ENCODE assay signal across 1 cellular context in the genomic region with DNA sequence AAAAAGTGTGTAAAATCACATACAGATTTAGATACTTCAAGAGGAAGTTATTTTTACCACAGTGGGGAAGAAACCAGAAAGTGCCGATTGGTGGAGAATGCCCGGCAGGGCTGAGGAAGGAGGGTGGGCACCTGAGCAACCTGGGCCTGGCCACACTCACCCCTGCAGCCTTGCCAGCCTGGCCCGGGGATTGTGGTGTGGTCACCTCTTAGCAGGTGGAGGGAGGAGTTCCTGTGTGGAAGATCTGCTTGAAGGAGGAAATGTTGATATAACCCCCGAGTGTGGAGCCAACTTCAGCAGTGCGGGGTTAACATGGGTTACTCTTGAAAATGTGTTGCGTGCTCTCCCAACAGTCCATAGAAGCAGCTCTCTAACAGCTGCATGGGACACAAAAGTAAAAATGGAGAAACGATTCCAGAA.
A peak's percentile ranks its signal among the peaks of the same experiment; 100 is the strongest.
TF ChIP-seq lines count a peak whose summit lies in the region.

No MANE protein-coding gene starts in this region.

TF ChIP-seq in GM12878, 131 proteins besides CTCF, POLR2A, EP300 and RAD21:
- TF ChIP-seq SUPT20H (IDR thresholded peaks at IDR 0.05; ENCODE audit: borderline replicate concordance, control insufficient read depth, low read depth, low read length), result no peak
- TF ChIP-seq SPI1 (IDR thresholded peaks at IDR 0.05; ENCODE audit: borderline replicate concordance, insufficient read depth, low read depth, low read length), result 0 out of 2 replicates have a peak, but pooled peaks have one; percentile 8
- TF ChIP-seq, protein P1, sequence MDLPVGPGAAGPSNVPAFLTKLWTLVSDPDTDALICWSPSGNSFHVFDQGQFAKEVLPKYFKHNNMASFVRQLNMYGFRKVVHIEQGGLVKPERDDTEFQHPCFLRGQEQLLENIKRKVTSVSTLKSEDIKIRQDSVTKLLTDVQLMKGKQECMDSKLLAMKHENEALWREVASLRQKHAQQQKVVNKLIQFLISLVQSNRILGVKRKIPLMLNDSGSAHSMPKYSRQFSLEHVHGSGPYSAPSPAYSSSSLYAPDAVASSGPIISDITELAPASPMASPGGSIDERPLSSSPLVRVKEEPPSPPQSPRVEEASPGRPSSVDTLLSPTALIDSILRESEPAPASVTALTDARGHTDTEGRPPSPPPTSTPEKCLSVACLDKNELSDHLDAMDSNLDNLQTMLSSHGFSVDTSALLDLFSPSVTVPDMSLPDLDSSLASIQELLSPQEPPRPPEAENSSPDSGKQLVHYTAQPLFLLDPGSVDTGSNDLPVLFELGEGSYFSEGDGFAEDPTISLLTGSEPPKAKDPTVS (IDR thresholded peaks at IDR 0.05; ENCODE audit: low read depth, low read length), result no peak
- 0 out of 2 replicates have a peak, but pooled peaks have one; percentile 9 for TF ChIP-seq EED (IDR thresholded peaks at IDR 0.05; ENCODE audit: low read depth)
- 0 out of 2 replicates have a peak, but pooled peaks have one; percentile 15 for TF ChIP-seq MEF2A (IDR thresholded peaks at IDR 0.05; ENCODE audit: insufficient read depth, low read depth, low read length)
- TF ChIP-seq BCL11A (IDR thresholded peaks at IDR 0.05; ENCODE audit: low read depth, low read length), result no peak
- TF ChIP-seq FOS (IDR thresholded peaks at IDR 0.05; ENCODE audit: borderline replicate concordance, extremely low read depth, insufficient read length), result no peak
- TF ChIP-seq LARP7 (IDR thresholded peaks at IDR 0.05), result no peak
- 0 out of 2 replicates have a peak, but pooled peaks have one; percentile 0 for TF ChIP-seq RELB (IDR thresholded peaks at IDR 0.05; ENCODE audit: low read depth)
- no peak for TF ChIP-seq TCF3 (IDR thresholded peaks at IDR 0.05; ENCODE audit: borderline replicate concordance, insufficient read depth, low read depth, low read length)
- TF ChIP-seq STAT3 (IDR thresholded peaks at IDR 0.05; ENCODE audit: low read depth, low read length), result no peak
- no peak for TF ChIP-seq CBX5 (IDR thresholded peaks at IDR 0.05; ENCODE audit: low read depth)
- no peak for TF ChIP-seq RELA (IDR thresholded peaks at IDR 0.05; ENCODE audit: borderline replicate concordance, partially characterized antibody)
